ENCODE assay signal across 8 cellular contexts in genomic region chr7:99392046-99392445, GRCh38. TPM values are rescaled to one million over a fixed set of nuclear protein-coding genes. Genes with fewer than 3 reads are reported as not detected.
A peak's percentile ranks its signal among the peaks of the same experiment; 100 is the strongest.
DNase-seq lines count a peak whose midpoint lies in the region; FAIRE-seq and TF ChIP-seq lines count a peak whose summit lies in the region.
"Had no signal": no experiment of that assay in that cellular context is flagged by ENCODE, and none has a peak within 500 bp of the region (broad histone marks: within the 10 kb centered on the region; RNA-seq: fewer than 3 reads in every experiment).

No MANE protein-coding gene starts in this region.

- no CpG with 5 or more reads among the region's 8 CpGs for WGBS in trophoblast cell (ENCODE audit: extremely low coverage, insufficient coverage, insufficient read length)

- peaks cover 3% of the 10 kb centered on the region for H3K79me1 ChIP-seq in trophoblast cell (ENCODE audit: low read length)

- H3K14ac ChIP-seq in trophoblast cell (ENCODE audit: low read length) = no peak overlapping the region

- peaks cover 5% of the 10 kb centered on the region for H3K79me2 ChIP-seq in endothelial cell of umbilical vein (ENCODE audit: control insufficient read depth, insufficient read depth, low read length)
- H3K79me2 ChIP-seq in trophoblast cell (ENCODE audit: control insufficient read depth, insufficient read depth, low read length, poor library complexity) = no peaks in the 10 kb centered on the region

- CTCF ChIA-PET in endothelial cell of umbilical vein (lab: Charles Lee) = interaction anchor here (0.9 to 3.7 kb wide), 2 partner anchors 9 to 27 kb away, joined by 3 to 11 read pairs; no protein-coding TSS in a partner anchor

- H3K36me3 ChIP-seq in NT2/D1 (ENCODE audit: insufficient read depth, insufficient read length, low read length) = peaks cover 78% of the 10 kb centered on the region
- H3K36me3 ChIP-seq in endothelial cell of umbilical vein (ENCODE audit: control insufficient read depth in 2 of 2, extremely low read depth in 1 of 2, insufficient read depth in 2 of 2, low read length in 2 of 2) = peaks cover 24 to 46% of the 10 kb centered on the region in 2 experiments
- H3K36me3 ChIP-seq in trophoblast cell (ENCODE audit: control insufficient read depth in 1 of 2, insufficient read depth in 2 of 2, low read length in 2 of 2) = peaks cover 71 to 75% of the 10 kb centered on the region in 2 experiments

- no peak overlapping the region for H2BK12ac ChIP-seq in trophoblast cell (ENCODE audit: low read length)

- H3K9me3 ChIP-seq in NT2/D1 (ENCODE audit: insufficient read depth, low read length) (no peaks in the 10 kb centered on the region), endothelial cell of umbilical vein (replicated peaks; ENCODE audit: control insufficient read depth, insufficient read depth, low read length) (no peaks in the 10 kb centered on the region), trophoblast cell (ENCODE audit: insufficient read depth, low read depth, low read length) (no peaks in the 10 kb centered on the region)

- H3K27me3 ChIP-seq in NT2/D1 (ENCODE audit: insufficient read depth, insufficient read length) (no peaks in the 10 kb centered on the region), endothelial cell of umbilical vein (ENCODE audit: control insufficient read depth in 2 of 2, insufficient read depth in 2 of 2, low read length in 2 of 2) (no peaks in the 10 kb centered on the region), trophoblast cell (ENCODE audit: insufficient read depth, low read length) (no peaks in the 10 kb centered on the region)

- POLR2A ChIA-PET in endothelial cell of umbilical vein (lab: Charles Lee) = interaction anchor here (0.7 kb wide), 1 partner anchor 452 kb away, joined by 3 read pairs; no protein-coding TSS in a partner anchor

- no TSS peak for BruUV-seq in endothelial cell of umbilical vein (replicated peaks; lab: Mats Ljungman, UMichigan)

- H3K9ac ChIP-seq in NT2/D1 (ENCODE audit: insufficient read length, low read depth) = peak overlapping the region; percentile 17
- H3K9ac ChIP-seq in endothelial cell of umbilical vein (replicated peaks; ENCODE audit: extremely low read depth, insufficient read depth, low read length) = no peak overlapping the region
- H3K9ac ChIP-seq in trophoblast cell (ENCODE audit: low read length) = no peak overlapping the region

- FAIRE-seq in endothelial cell of umbilical vein (lab: Jason Lieb, UNC) = no peak

- H4K12ac ChIP-seq in trophoblast cell (ENCODE audit: low read depth, low read length) = no peak overlapping the region

- H2AK5ac ChIP-seq in trophoblast cell (ENCODE audit: low read length) = no peak overlapping the region

- no peak overlapping the region for H3K23ac ChIP-seq in trophoblast cell (ENCODE audit: low read length)

- H4K20me1 ChIP-seq in endothelial cell of umbilical vein (replicated peaks; ENCODE audit: control insufficient read depth, extremely low read depth, insufficient read depth, low read length) = no peaks in the 10 kb centered on the region

- no peak overlapping the region for H4K8ac ChIP-seq in trophoblast cell (ENCODE audit: low read depth, low read length)

- no peak overlapping the region for H2BK5ac ChIP-seq in trophoblast cell (ENCODE audit: low read depth, low read length, poor library complexity)

- TF ChIP-seq POLR2A in endothelial cell of umbilical vein (IDR thresholded peaks at IDR 0.05; ENCODE audit: low read depth, low read length) = no peak

- H3K4me2 ChIP-seq in endothelial cell of umbilical vein (ENCODE audit: insufficient read depth, low read length) (peak overlapping the region; percentile 21), trophoblast cell (ENCODE audit: low read length) (peak overlapping the region; percentile 62)

- H3K4me3 ChIP-seq in NT2/D1 (ENCODE audit: insufficient read length, low read depth) (no peak overlapping the region), endothelial cell of umbilical vein (replicated peaks in 1 of 3; ENCODE audit: insufficient read depth in 1 of 3, low read depth in 1 of 3, low read length in 3 of 3) (no peak overlapping the region), trophoblast cell (ENCODE audit: low read depth, low read length) (no peak overlapping the region), foreskin fibroblast (ENCODE audit: low read depth in 1 of 2, low read length in 2 of 2) (no peak overlapping the region)

- H3K4me1 ChIP-seq in NT2/D1 (ENCODE audit: insufficient read depth, insufficient read length) (peaks cover 13% of the 10 kb centered on the region), endothelial cell of umbilical vein (ENCODE audit: control insufficient read depth, extremely low read depth, insufficient read depth, low read length) (peaks cover 16% of the 10 kb centered on the region), trophoblast cell (ENCODE audit: control insufficient read depth in 1 of 2, insufficient read depth in 2 of 2, low read length in 2 of 2) (peaks cover 5 to 13% of the 10 kb centered on the region in 2 experiments)

- H2BK120ac ChIP-seq in trophoblast cell (ENCODE audit: insufficient read depth, low read length, poor library complexity) = no peak overlapping the region

- H3K9me1 ChIP-seq in endothelial cell of umbilical vein (replicated peaks; ENCODE audit: control insufficient read depth, extremely low read depth, insufficient read depth, low read length) = no peaks in the 10 kb centered on the region

- no peak overlapping the region for H4K91ac ChIP-seq in trophoblast cell (ENCODE audit: low read depth, low read length)

- no peak overlapping the region for H3K18ac ChIP-seq in trophoblast cell (ENCODE audit: low read length)

- H2AFZ ChIP-seq in endothelial cell of umbilical vein (ENCODE audit: low read depth, low read length) (no peak overlapping the region), trophoblast cell (ENCODE audit: insufficient read depth, low read length, poor library complexity) (no peak overlapping the region)

- TF ChIP-seq CTCF in endothelial cell of umbilical vein (IDR thresholded peaks at IDR 0.05; ENCODE audit: extremely low read depth in 1 of 2, insufficient read depth in 1 of 2, low read depth in 1 of 2, low read length in 2 of 2) = no peak
- no peak for TF ChIP-seq CTCF in foreskin fibroblast (IDR thresholded peaks at IDR 0.05; ENCODE audit: low read depth, low read length)

- no peak overlapping the region for H3K4ac ChIP-seq in trophoblast cell (ENCODE audit: low read depth, low read length)

- intact Hi-C loops in endothelial cell of umbilical vein (cut with micrococcal nuclease) = loop anchor here (2.0 kb wide), 1 partner anchor 13 kb away; no protein-coding TSS in a partner anchor

- dilution Hi-C loops in endothelial cell of umbilical vein (cut with MboI; ENCODE audit: extremely low pct_ligation_motif_present, low sequenced_read_pairs) = no loop called here

- H3K27ac ChIP-seq in endothelial cell of umbilical vein (ENCODE audit: insufficient read depth, low read depth, low read length) (no peak overlapping the region), trophoblast cell (ENCODE audit: low read depth, low read length) (no peak overlapping the region)

- DNase-seq in DMS53 treated with DMSO at 0.1 percent for 48 hours (lab: John Stamatoyannopoulos, UW; ENCODE audit: unreplicated experiment) (peak; percentile 23), NT2/D1 (ENCODE audit: low read depth, low spot score) (no peak), endothelial cell of umbilical vein (ENCODE audit: low read depth, low spot score) (no peak), trophoblast cell (no peak), foreskin fibroblast (no peak), DMS79 treated with DMSO at 0.1 percent for 48 hours (lab: John Stamatoyannopoulos, UW) (no peak), RPMI8226 (no peak)
- DNase-seq: effector CD4-positive, alpha-beta T cell had no signal

RNA-seq across cellular contexts. Expression of gene PDAP1, which starts 16.4 kb away (rescaled TPM):
- 148 and 150 TPM in 2 replicates for total RNA-seq in endothelial cell of umbilical vein
- 19.3 and 32.6 TPM in 2 replicates for polyA plus RNA-seq in endothelial cell of umbilical vein
- polyA plus RNA-seq in endothelial cell of umbilical vein (2011; cell fraction: cytosol; rRNA removed) = 91.8 and 121 TPM in 2 replicates
- polyA plus RNA-seq in endothelial cell of umbilical vein (2011; cell fraction: nucleus; rRNA removed) = 44.7 and 69.2 TPM in 2 replicates
- polyA plus RNA-seq in endothelial cell of umbilical vein (2012) = 144 and 167 TPM in 2 replicates
- 11.9 and 14.5 TPM in 2 replicates for polyA minus RNA-seq in endothelial cell of umbilical vein
- 22.3 TPM for polyA minus RNA-seq in endothelial cell of umbilical vein (2011; cell fraction: cytosol; rRNA and poly(A)+ RNA removed)
- 6.2 and 6.3 TPM in 2 replicates for polyA minus RNA-seq in endothelial cell of umbilical vein (2011; cell fraction: nucleus; rRNA and poly(A)+ RNA removed)
- polyA plus RNA-seq in trophoblast cell (2013) = 102 and 109 TPM in 2 replicates

RNA-seq across cellular contexts. Expression of gene BUD31, which starts 16.7 kb away (rescaled TPM):
- 113 and 122 TPM in 2 replicates for total RNA-seq in endothelial cell of umbilical vein
- polyA plus RNA-seq in endothelial cell of umbilical vein = 67.1 and 67.8 TPM in 2 replicates
- polyA plus RNA-seq in endothelial cell of umbilical vein (2011; cell fraction: cytosol; rRNA removed) = 89.4 and 102 TPM in 2 replicates
- polyA plus RNA-seq in endothelial cell of umbilical vein (2011; cell fraction: nucleus; rRNA removed) = 51.2 and 54.0 TPM in 2 replicates
- polyA plus RNA-seq in endothelial cell of umbilical vein (2012) = 72.9 and 103 TPM in 2 replicates
- polyA minus RNA-seq in endothelial cell of umbilical vein = 48.1 and 55.6 TPM in 2 replicates
- 33.1 TPM for polyA minus RNA-seq in endothelial cell of umbilical vein (2011; cell fraction: cytosol; rRNA and poly(A)+ RNA removed)
- polyA minus RNA-seq in endothelial cell of umbilical vein (2011; cell fraction: nucleus; rRNA and poly(A)+ RNA removed) = 15.5 and 17.6 TPM in 2 replicates
- polyA plus RNA-seq in trophoblast cell (2013) = 126 and 130 TPM in 2 replicates

RNA-seq across cellular contexts. Expression of gene ARPC1B, which starts 17.5 kb away (rescaled TPM):
- 232 and 294 TPM in 2 replicates for total RNA-seq in endothelial cell of umbilical vein
- polyA plus RNA-seq in endothelial cell of umbilical vein = 732 and 831 TPM in 2 replicates
- polyA plus RNA-seq in endothelial cell of umbilical vein (2011; cell fraction: cytosol; rRNA removed) = 592 and 680 TPM in 2 replicates
- 240 and 298 TPM in 2 replicates for polyA plus RNA-seq in endothelial cell of umbilical vein (2011; cell fraction: nucleus; rRNA removed)
- 433 and 461 TPM in 2 replicates for polyA plus RNA-seq in endothelial cell of umbilical vein (2012)
- 177 and 244 TPM in 2 replicates for polyA minus RNA-seq in endothelial cell of umbilical vein
- 51.4 TPM for polyA minus RNA-seq in endothelial cell of umbilical vein (2011; cell fraction: cytosol; rRNA and poly(A)+ RNA removed)
- polyA minus RNA-seq in endothelial cell of umbilical vein (2011; cell fraction: nucleus; rRNA and poly(A)+ RNA removed) = 67.8 and 124 TPM in 2 replicates
- polyA plus RNA-seq in trophoblast cell (2013) = 131 TPM in 2 replicates

RNA-seq across cellular contexts. Expression of gene PTCD1, which starts 46.6 kb away (rescaled TPM):
- total RNA-seq in endothelial cell of umbilical vein = 6.9 and 9.6 TPM in 2 replicates
- 3.8 and 4.2 TPM in 2 replicates for polyA plus RNA-seq in endothelial cell of umbilical vein
- 2.6 and 3.6 TPM in 2 replicates for polyA plus RNA-seq in endothelial cell of umbilical vein (2011; cell fraction: cytosol; rRNA removed)
- 6.4 TPM in 2 replicates for polyA plus RNA-seq in endothelial cell of umbilical vein (2011; cell fraction: nucleus; rRNA removed)
- polyA plus RNA-seq in endothelial cell of umbilical vein (2012) = 3.3 and 3.9 TPM in 2 replicates
- 2.9 and 3.2 TPM in 2 replicates for polyA minus RNA-seq in endothelial cell of umbilical vein
- 5.2 TPM for polyA minus RNA-seq in endothelial cell of umbilical vein (2011; cell fraction: cytosol; rRNA and poly(A)+ RNA removed)
- 3.5 and 3.7 TPM in 2 replicates for polyA minus RNA-seq in endothelial cell of umbilical vein (2011; cell fraction: nucleus; rRNA and poly(A)+ RNA removed)
- polyA plus RNA-seq in trophoblast cell (2013) = 3.7 and 4.0 TPM in 2 replicates

RNA-seq across cellular contexts. Expression of gene CPSF4, which starts 46.7 kb away (rescaled TPM):
- 48.3 and 51.5 TPM in 2 replicates for total RNA-seq in endothelial cell of umbilical vein
- 53.0 and 56.1 TPM in 2 replicates for polyA plus RNA-seq in endothelial cell of umbilical vein
- 34.9 and 39.5 TPM in 2 replicates for polyA plus RNA-seq in endothelial cell of umbilical vein (2011; cell fraction: cytosol; rRNA removed)
- 120 and 124 TPM in 2 replicates for polyA plus RNA-seq in endothelial cell of umbilical vein (2011; cell fraction: nucleus; rRNA removed)
- 23.6 and 28.9 TPM in 2 replicates for polyA plus RNA-seq in endothelial cell of umbilical vein (2012)
- polyA minus RNA-seq in endothelial cell of umbilical vein = 43.7 and 45.0 TPM in 2 replicates
- polyA minus RNA-seq in endothelial cell of umbilical vein (2011; cell fraction: cytosol; rRNA and poly(A)+ RNA removed) = 26.6 TPM
- 41.0 and 42.1 TPM in 2 replicates for polyA minus RNA-seq in endothelial cell of umbilical vein (2011; cell fraction: nucleus; rRNA and poly(A)+ RNA removed)
- 61.2 and 66.0 TPM in 2 replicates for polyA plus RNA-seq in trophoblast cell (2013)
